Comparison of ENCODE assay signal across 17 cellular contexts in the genomic region with DNA sequence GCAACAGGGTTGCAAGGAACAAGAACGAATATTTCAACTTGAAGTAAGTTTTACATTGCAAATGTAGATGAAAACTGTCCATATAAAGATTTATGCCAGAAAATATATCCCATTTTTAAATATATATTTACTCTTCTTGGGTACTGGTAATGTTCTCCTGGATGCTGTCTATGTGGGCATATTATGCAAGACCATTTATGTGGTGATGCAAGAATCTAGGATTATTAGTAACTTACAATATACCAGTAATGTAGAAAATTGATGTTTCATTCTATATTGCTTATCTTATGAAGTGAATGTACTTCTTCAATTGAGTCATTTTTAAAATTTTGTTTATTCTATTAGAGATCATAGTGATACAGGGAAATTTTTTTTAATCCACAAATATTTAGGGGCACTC.
"Had no signal": no experiment of that assay in that cellular context is flagged by ENCODE, and none has a peak within 500 bp of the region (broad histone marks: within the 10 kb centered on the region; RNA-seq: fewer than 3 reads in every experiment).

No MANE protein-coding gene starts in this region.

- H3K4me1 Mint-ChIP-seq: activated CD8-positive, alpha-beta memory T cell treated with anti-CD3 and anti-CD28 coated beads, Interleukin-2, amount 10 ng/mL, durations not matched to agents 7 days and 5 days; memory B cell had no signal

- H3K4me3 ChIP-seq: hepatocyte, left lung, thoracic aorta, upper lobe of right lung had no signal

- DNase-seq: activated CD8-positive, alpha-beta memory T cell treated with anti-CD3 and anti-CD28 coated beads, Interleukin-2, amount 10 ng/mL, durations not matched to agents 7 days and 5 days; activated effector memory CD4-positive, alpha-beta T cell treated with anti-CD3 and anti-CD28 coated beads, Interleukin-2, amount 50 U/mL, for 16 hours; activated T-cell treated with anti-CD3 and anti-CD28 coated beads, Interleukin-2, amount 50 U/mL, for 1 hour; amniotic stem cell; caudate nucleus; cortex of kidney; effector CD4-positive, alpha-beta T cell; left lung; natural killer cell; stimulated activated CD4-positive, alpha-beta T cell treated with anti-CD3 and anti-CD28 coated beads, Interleukin-1b, Interleukin-23, amount 100 ng/mL, for 48 hours; T-helper 9 cell; upper lobe of right lung had no signal

- H3K27ac Mint-ChIP-seq: activated CD8-positive, alpha-beta memory T cell treated with anti-CD3 and anti-CD28 coated beads, Interleukin-2, amount 10 ng/mL, durations not matched to agents 7 days and 5 days; activated naive CD4-positive, alpha-beta T cell treated with anti-CD3 and anti-CD28 coated beads, Interleukin-2, amount 50 U/mL, for 24 hours had no signal

- ATAC-seq: activated CD4-positive, CD25-positive, alpha-beta regulatory T cell treated with anti-CD3 and anti-CD28 coated beads, Interleukin-2, amount 50 U/mL, for 24 hours; activated CD8-positive, alpha-beta memory T cell treated with anti-CD3 and anti-CD28 coated beads, Interleukin-2, amount 10 ng/mL, durations not matched to agents 7 days and 5 days; left lung; natural killer cell; upper lobe of right lung had no signal

- H3K4me3 Mint-ChIP-seq: activated CD8-positive, alpha-beta memory T cell treated with anti-CD3 and anti-CD28 coated beads, Interleukin-2, amount 10 ng/mL, durations not matched to agents 7 days and 5 days; activated naive CD4-positive, alpha-beta T cell treated with anti-CD3 and anti-CD28 coated beads, Interleukin-2, amount 50 U/mL, for 24 hours; memory B cell; natural killer cell had no signal

- H3K27me3 Mint-ChIP-seq: activated CD8-positive, alpha-beta memory T cell treated with anti-CD3 and anti-CD28 coated beads, Interleukin-2, amount 10 ng/mL, durations not matched to agents 7 days and 5 days; activated naive CD4-positive, alpha-beta T cell treated with anti-CD3 and anti-CD28 coated beads, Interleukin-2, amount 50 U/mL, for 24 hours; memory B cell had no signal

- H3K9me3 Mint-ChIP-seq: activated naive CD4-positive, alpha-beta T cell treated with anti-CD3 and anti-CD28 coated beads, Interleukin-2, amount 50 U/mL, for 24 hours; memory B cell; natural killer cell had no signal
